In genomic region chr11:63839508-63840355, GRCh38 we compare ENCODE assay signal across 8 cellular contexts. TPM values are rescaled to one million over a fixed set of nuclear protein-coding genes. Genes with fewer than 3 reads are reported as not detected.
A peak's percentile ranks its signal among the peaks of the same experiment; 100 is the strongest.
DNase-seq lines count a peak whose midpoint lies in the region; ATAC-seq and TF ChIP-seq lines count a peak whose summit lies in the region.

No MANE protein-coding gene starts in this region.

- BruUV-seq in Caco-2 (replicated peaks; lab: Mats Ljungman, UMichigan) = no TSS peak

- H3K4me1 ChIP-seq in Caco-2 (peaks cover 44% of the 10 kb centered on the region), body of pancreas (peaks cover 61% of the 10 kb centered on the region)

- DNase-seq in Caco-2 (peak in 1 of 2 experiments; percentile 49), RKO (ENCODE audit: low spot score) (peak; percentile 55), body of pancreas (peak; percentile 49 to 63 (median 57)), left colon (peak; percentile 54 to 62), NCI-H2029 (lab: John Stamatoyannopoulos, UW) (no peak), GM19238 (ENCODE audit: insufficient read length, low spot score) (no peak)
- peak; percentile 9 for DNase-seq in stimulated activated CD8-positive, alpha-beta memory T cell treated with anti-CD3 and anti-CD28 coated beads, Interleukin-12 subunit alpha, Interleukin-12 subunit beta, amount 100 ng/mL, for 4 hours (ENCODE audit: low read depth)

- H3K9me3 ChIP-seq in Caco-2 = no peaks in the 10 kb centered on the region
- no peaks in the 10 kb centered on the region for H3K9me3 ChIP-seq in body of pancreas

- peak overlapping the region; percentile 94 for H3K4me3 Mint-ChIP-seq in Caco-2 (ENCODE audit: unreplicated experiment)

- no peaks in the 10 kb centered on the region for H3K36me3 ChIP-seq in Caco-2 (ENCODE audit: control insufficient read depth, insufficient read depth, low read length)
- H3K36me3 ChIP-seq in body of pancreas (replicated peaks in 1 of 2; ENCODE audit: insufficient read depth in 1 of 2, low read depth in 2 of 2) = no peaks in the 10 kb centered on the region

- peak in 1 of 3 donors; percentile 14 for TF ChIP-seq POLR2A in body of pancreas (IDR thresholded peaks at IDR 0.05)

- CTCF ChIA-PET in Caco-2 (lab: Charles Lee) = interaction anchor here (0.5 to 5.4 kb wide), 6 partner anchors 33 to 308 kb away, joined by 3 to 67 read pairs (median 8); partner anchors contain the start of gene COX8A

- no peaks in the 10 kb centered on the region for H3K27me3 ChIP-seq in Caco-2 (replicated peaks; ENCODE audit: control insufficient read depth, insufficient read depth, low read length)
- no peaks in the 10 kb centered on the region for H3K27me3 ChIP-seq in body of pancreas

- intact Hi-C loops in Caco-2 (cut with micrococcal nuclease; ENCODE audit: unreplicated experiment) (loop anchor here (2.0 to 5.0 kb wide), 2 partner anchors 17 to 308 kb away; no protein-coding TSS in a partner anchor), body of pancreas (cut with DNase I) (no loop called here), left colon (cut with DNase I, micrococcal nuclease) (loop anchor here (5.0 to 10.0 kb wide), 2 partner anchors 108 to 315 kb away; no protein-coding TSS in a partner anchor)

- H3K36me3 Mint-ChIP-seq in Caco-2 (ENCODE audit: insufficient read depth, unreplicated experiment) = peaks cover 34% of the 10 kb centered on the region

- WGBS in body of pancreas, 2 donors = 0 to 1% methylated on average over 32 to 36 of the region's 40 CpGs

- no peaks in the 10 kb centered on the region for H3K27me3 Mint-ChIP-seq in Caco-2 (ENCODE audit: insufficient read depth, unreplicated experiment)

- peaks cover 45% of the 10 kb centered on the region for H3K4me1 Mint-ChIP-seq in Caco-2 (ENCODE audit: low read depth, unreplicated experiment)

- H3K27ac ChIP-seq in body of pancreas = peak overlapping the region; percentile 66 to 93 (median 79)

- H3K4me3 ChIP-seq in Caco-2 (ENCODE audit: low read depth, low read length) (peak overlapping the region; percentile 93), body of pancreas (peak overlapping the region; percentile 72 to 80)

- TF ChIP-seq CTCF in Caco-2 (IDR thresholded peaks at IDR 0.05; ENCODE audit: insufficient read depth in 1 of 2, low read depth in 1 of 2, low read length in 1 of 2, severe bottlenecking in 1 of 2, unreplicated experiment in 1 of 2) (no peak), body of pancreas (IDR thresholded peaks at IDR 0.05) (no peak)

- H3K9me3 Mint-ChIP-seq in Caco-2 (ENCODE audit: unreplicated experiment) = no peaks in the 10 kb centered on the region

- POLR2A ChIA-PET in Caco-2 (lab: Charles Lee) = interaction anchor here (0.6 kb wide), 1 partner anchor 998 kb away, joined by 4 read pairs; no protein-coding TSS in a partner anchor

- peak; percentile 5 for ATAC-seq in GM21825 (IDR thresholded peaks at IDR 0.05; ENCODE audit: unreplicated experiment)
- ATAC-seq in body of pancreas = no peak
- no peak for ATAC-seq in left colon

- H3K27ac Mint-ChIP-seq in Caco-2 (ENCODE audit: unreplicated experiment) = peak overlapping the region; percentile 76

RNA-seq across cellular contexts. Expression of gene MARK2, which starts 0.8 kb away (rescaled TPM):
- total RNA-seq in Caco-2 (2022) (63.5 and 64.5 TPM in 2 replicates), body of pancreas (10 to 100 TPM; 32.2 to 33.9 TPM), left colon (100 to 1,000 TPM in 1 of 2 donors, 10 to 100 TPM in 1; 91.8 to 100 TPM)

RNA-seq across cellular contexts. Expression of gene SPINDOC, which starts 26.5 kb away (rescaled TPM):
- total RNA-seq in Caco-2 (2022) = 71.2 and 72.1 TPM in 2 replicates
- 10 to 100 TPM in 1 of 2 donors, 1 to 10 TPM in 1; 3.6 to 16.2 TPM for total RNA-seq in body of pancreas
- total RNA-seq in left colon = 1 to 10 TPM; 6.4 to 7.1 TPM

Comparison
In these comparisons a context has a peak if more than half of its experiments do, and no peak if none do; other contexts are left out.
1. DNase-seq: peak in RKO (single experiment), body of pancreas (4 of 4), left colon (2 of 2) and stimulated activated CD8-positive, alpha-beta memory T cell treated with anti-CD3 and anti-CD28 coated beads, Interleukin-12 subunit alpha, Interleukin-12 subunit beta, amount 100 ng/mL, for 4 hours (single experiment); none in NCI-H2029 (single experiment) and GM19238 (single experiment).